In the genomic region with DNA sequence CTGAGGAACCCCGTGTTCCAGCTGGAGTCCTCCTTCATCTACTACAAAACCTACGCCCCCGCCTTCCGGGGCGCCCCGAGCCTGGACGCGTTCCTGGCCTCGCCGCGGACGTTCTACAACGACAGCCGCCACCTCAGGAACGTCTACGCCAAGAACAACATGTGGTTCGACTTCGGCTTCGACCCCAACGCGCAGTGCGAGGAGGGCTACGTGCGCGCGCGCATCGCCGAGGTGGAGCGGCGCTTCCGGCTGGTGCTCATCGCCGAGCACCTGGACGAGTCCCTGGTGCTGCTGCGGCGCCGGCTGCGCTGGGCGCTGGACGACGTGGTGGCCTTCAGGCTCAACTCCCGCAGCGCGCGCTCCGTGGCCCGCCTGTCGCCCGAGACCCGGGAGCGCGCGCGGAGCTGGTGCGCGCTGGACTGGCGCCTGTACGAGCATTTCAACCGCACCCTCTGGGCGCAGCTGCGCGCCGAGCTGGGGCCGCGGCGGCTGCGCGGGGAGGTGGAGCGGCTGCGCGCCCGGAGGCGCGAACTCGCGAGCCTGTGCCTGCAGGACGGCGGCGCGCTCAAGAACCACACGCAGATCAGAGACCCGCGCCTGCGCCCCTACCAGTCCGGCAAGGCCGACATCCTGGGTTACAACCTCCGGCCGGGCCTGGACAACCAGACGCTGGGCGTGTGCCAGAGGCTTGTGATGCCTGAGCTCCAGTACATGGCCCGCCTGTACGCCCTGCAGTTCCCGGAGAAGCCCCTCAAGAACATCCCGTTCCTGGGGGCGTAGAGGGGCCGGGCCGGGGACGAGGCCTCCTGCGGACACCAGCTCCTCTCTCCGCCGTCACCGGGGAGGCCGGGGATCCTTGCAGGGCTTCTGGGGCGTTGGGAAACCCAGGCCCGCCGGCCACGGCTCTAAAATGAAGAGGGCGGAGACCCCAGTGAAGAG, we compare ENCODE assay signal across 8 cellular contexts. TPM values are rescaled to one million over a fixed set of nuclear protein-coding genes. Genes with fewer than 3 reads are reported as not detected.
A peak's percentile ranks its signal among the peaks of the same experiment; 100 is the strongest.
DNase-seq lines count a peak whose midpoint lies in the region; ATAC-seq and TF ChIP-seq lines count a peak whose summit lies in the region.

No MANE protein-coding gene starts in this region.

- H4K91ac ChIP-seq in IMR-90 (ENCODE audit: insufficient read depth, low read depth, low read length), result no peak overlapping the region

- no peaks in the 10 kb centered on the region for H3K79me1 ChIP-seq in IMR-90 (ENCODE audit: low read depth in 1 of 2, low read length in 2 of 2)

- H3K9me3 ChIP-seq in IMR-90 (ENCODE audit: control insufficient read depth, insufficient read depth, low read length) (no peaks in the 10 kb centered on the region), mucosa of rectum (ENCODE audit: control insufficient read depth in 2 of 2, low read length in 2 of 2) (no peaks in the 10 kb centered on the region), thymus (ENCODE audit: control insufficient read depth) (no peaks in the 10 kb centered on the region)

- no peak for TF ChIP-seq CTCF in GM10266 (IDR thresholded peaks at IDR 0.05; ENCODE audit: control insufficient read depth, insufficient read depth, low read depth, missing control alignments)
- TF ChIP-seq CTCF in IMR-90 (conservative IDR thresholded peaks at IDR 0.05; ENCODE audit: low read depth, low read length), result no peak
- TF ChIP-seq CTCF in epithelial cell of esophagus (IDR thresholded peaks at IDR 0.05; ENCODE audit: insufficient read depth, low read depth, low read length, missing control alignments), result no peak

- no peak overlapping the region for H2AK5ac ChIP-seq in IMR-90 (ENCODE audit: low read depth, low read length)

- H3K36me3 ChIP-seq in IMR-90 (ENCODE audit: control insufficient read depth, insufficient read depth, low read length) (no peaks in the 10 kb centered on the region), mucosa of rectum (ENCODE audit: control insufficient read depth in 2 of 2, insufficient read depth in 2 of 2, low read length in 2 of 2) (peaks cover 6 to 8% of the 10 kb centered on the region in 2 donors), thymus (ENCODE audit: control insufficient read depth, insufficient read depth) (no peaks in the 10 kb centered on the region)

- H2BK120ac ChIP-seq in IMR-90 (ENCODE audit: low read depth, low read length), result no peak overlapping the region

- in situ Hi-C loops in IMR-90 (cut with MboI; ENCODE audit: low sequenced_read_pairs), result no loop called here

- H2AFZ ChIP-seq in IMR-90 (replicated peaks; ENCODE audit: low read length, poor library complexity), result peak overlapping the region; percentile 75

- CTCF ChIA-PET in IMR-90 (lab: Yijun Ruan, JAX), result no interaction called here

- H2BK15ac ChIP-seq in IMR-90 (ENCODE audit: low read depth, low read length), result no peak overlapping the region

- ATAC-seq in IMR-90 (ENCODE audit: low read depth), result peak; percentile 84
- no peak for ATAC-seq in HG03159 (IDR thresholded peaks at IDR 0.05; ENCODE audit: unreplicated experiment)
- no peak for ATAC-seq in GM18505 (IDR thresholded peaks at IDR 0.05; ENCODE audit: unreplicated experiment)

- peaks cover 6% of the 10 kb centered on the region; the same call in 1 of the 2 replicates for H3K4me1 ChIP-seq in IMR-90 (ENCODE audit: control insufficient read depth, insufficient read depth, low read length)
- H3K4me1 ChIP-seq in mucosa of rectum (ENCODE audit: control insufficient read depth in 2 of 2, insufficient read depth in 2 of 2, low read length in 2 of 2), result peaks cover 17 to 30% of the 10 kb centered on the region in 2 donors
- peaks cover 16% of the 10 kb centered on the region for H3K4me1 ChIP-seq in thymus (ENCODE audit: control insufficient read depth, insufficient read depth, low read length)

- DNase-seq in GM10266 (ENCODE audit: extremely low spot score) (peak; percentile 77), IMR-90 (peak; percentile 31), epithelial cell of esophagus (ENCODE audit: low read depth) (peak; percentile 53)
- peak; percentile 56 to 59 for DNase-seq in activated CD4-positive, alpha-beta T cell treated with anti-CD3 and anti-CD28 coated beads, Interleukin-2, amount 50 U/mL, for 48 hours

- WGBS in IMR-90 (ENCODE audit: extremely low coverage in 2 of 2, insufficient read length in 1 of 2), 2 experiments, result 3% methylated on average over 74 of the region's 109 CpGs; no CpG with 5 or more reads in 1 of the 2 experiments
- WGBS in thymus, result 3% methylated on average over 109 of the region's 109 CpGs

- no peak overlapping the region for H2BK20ac ChIP-seq in IMR-90 (ENCODE audit: low read depth, low read length)

- H3K9ac ChIP-seq in IMR-90 (ENCODE audit: low read depth, low read length), result no peak overlapping the region
- peak overlapping the region in 1 of 2 donors; percentile 5 for H3K9ac ChIP-seq in mucosa of rectum (ENCODE audit: low read depth in 1 of 2, low read length in 2 of 2)

- H3K4me3 ChIP-seq in IMR-90 (ENCODE audit: insufficient read depth, low read depth, low read length) (peak overlapping the region; percentile 44), epithelial cell of esophagus (ENCODE audit: low read length) (peak overlapping the region; percentile 32), mucosa of rectum (ENCODE audit: low read length in 2 of 2) (peak overlapping the region; percentile 37 to 50), thymus (ENCODE audit: low read length) (peak overlapping the region; percentile 63)

- H4K8ac ChIP-seq in IMR-90 (ENCODE audit: low read depth in 2 of 2, low read length in 2 of 2), result no peak overlapping the region

- no peak overlapping the region for H2AK9ac ChIP-seq in IMR-90 (replicated peaks; ENCODE audit: low read depth, low read length, poor library complexity)

- no peak for TF ChIP-seq RAD21 in IMR-90 (IDR thresholded peaks at IDR 0.05; ENCODE audit: low read length)

- peak overlapping the region; percentile 65 for H3K4me2 ChIP-seq in IMR-90 (ENCODE audit: low read depth, low read length)

- H4K5ac ChIP-seq in IMR-90 (ENCODE audit: low read depth, low read length), result no peak overlapping the region

- peaks cover 28% of the 10 kb centered on the region for H3K27me3 ChIP-seq in IMR-90 (ENCODE audit: control insufficient read depth, insufficient read depth, low read length)
- H3K27me3 ChIP-seq in mucosa of rectum (ENCODE audit: control insufficient read depth in 2 of 2, insufficient read depth in 2 of 2, low read length in 2 of 2), result peaks cover 3 to 5% of the 10 kb centered on the region in 2 donors
- H3K27me3 ChIP-seq in thymus (ENCODE audit: control insufficient read depth, insufficient read depth), result peaks cover 2% of the 10 kb centered on the region

- H3K27ac ChIP-seq in IMR-90 (ENCODE audit: insufficient read depth, low read length) (no peak overlapping the region), mucosa of rectum (ENCODE audit: low read depth in 2 of 2, low read length in 2 of 2) (no peak overlapping the region), thymus (ENCODE audit: low read depth) (peak overlapping the region; percentile 52)

- H3K18ac ChIP-seq in IMR-90 (ENCODE audit: low read depth, low read length), result no peak overlapping the region

- no peak overlapping the region for H3K56ac ChIP-seq in IMR-90 (ENCODE audit: extremely low read depth, insufficient read depth, low read length)

- no peak overlapping the region for H2BK5ac ChIP-seq in IMR-90 (ENCODE audit: low read depth, low read length, poor library complexity, severe bottlenecking)

- BruUV-seq in IMR-90 (replicated peaks; lab: Mats Ljungman, UMichigan), result no TSS peak

- H3K23ac ChIP-seq in IMR-90 (ENCODE audit: low read depth, low read length), result no peak overlapping the region

- no peaks in the 10 kb centered on the region; the same call in 1 of the 2 replicates for H3K9me1 ChIP-seq in IMR-90 (ENCODE audit: insufficient read depth, low read length)

- H4K20me1 ChIP-seq in IMR-90 (ENCODE audit: insufficient read depth, low read length), result no peaks in the 10 kb centered on the region

- H3K14ac ChIP-seq in IMR-90 (replicated peaks; ENCODE audit: low read depth, low read length), result no peak overlapping the region

- dilution Hi-C loops in IMR-90 (cut with HindIII; ENCODE audit: low sequenced_read_pairs, unreplicated experiment), result no loop called here

- TF ChIP-seq POLR2A in IMR-90 (IDR thresholded peaks at IDR 0.05; ENCODE audit: low read depth, low read length) (no peak), GM18505 (IDR thresholded peaks at IDR 0.05; ENCODE audit: borderline replicate concordance, extremely low read depth, insufficient read depth, insufficient read length) (no peak)

- POLR2A ChIA-PET in IMR-90 (lab: Charles Lee; ENCODE audit: unreplicated experiment), result no interaction called here

- intact Hi-C loops in IMR-90 (cut with micrococcal nuclease), result no loop called here

- H3K4ac ChIP-seq in IMR-90 (ENCODE audit: low read depth, low read length), result no peak overlapping the region

TF ChIP-seq in IMR-90, 13 proteins besides CTCF, POLR2A, EP300 and RAD21 (continues in another document):
- no peak for TF ChIP-seq MAFK (IDR thresholded peaks at IDR 0.05; ENCODE audit: low read depth, low read length)
- no peak for TF ChIP-seq NFE2L2 (IDR thresholded peaks at IDR 0.05; ENCODE audit: low read depth, low read length)
- TF ChIP-seq CEBPB (IDR thresholded peaks at IDR 0.05; ENCODE audit: low read depth, low read length), result no peak
- TF ChIP-seq RFX5 (IDR thresholded peaks at IDR 0.05; ENCODE audit: low read depth, low read length), result no peak
- TF ChIP-seq MXI1 (IDR thresholded peaks at IDR 0.05; ENCODE audit: borderline replicate concordance, low read depth, low read length), result no peak
- TF ChIP-seq, protein P1, sequence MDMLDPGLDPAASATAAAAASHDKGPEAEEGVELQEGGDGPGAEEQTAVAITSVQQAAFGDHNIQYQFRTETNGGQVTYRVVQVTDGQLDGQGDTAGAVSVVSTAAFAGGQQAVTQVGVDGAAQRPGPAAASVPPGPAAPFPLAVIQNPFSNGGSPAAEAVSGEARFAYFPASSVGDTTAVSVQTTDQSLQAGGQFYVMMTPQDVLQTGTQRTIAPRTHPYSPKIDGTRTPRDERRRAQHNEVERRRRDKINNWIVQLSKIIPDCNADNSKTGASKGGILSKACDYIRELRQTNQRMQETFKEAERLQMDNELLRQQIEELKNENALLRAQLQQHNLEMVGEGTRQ (IDR thresholded peaks at IDR 0.05; ENCODE audit: low read depth, low read length), result no peak

RNA-seq across cellular contexts. Expression of a gene that starts 5.3 kb away (rescaled TPM):
- total RNA-seq in IMR-90 (2012; rRNA removed), result not detected in 2 replicates
- polyA plus RNA-seq in IMR-90 (2012; rRNA removed) (not detected in 2 replicates), thymus (1.1 TPM)
- not detected in 2 replicates for polyA plus RNA-seq in IMR-90 (2012; cell fraction: cytosol; rRNA removed)
- 0.07 TPM in 2 replicates for polyA plus RNA-seq in IMR-90 (2012; cell fraction: nucleus; rRNA removed; ENCODE audit: low replicate concordance)

RNA-seq across cellular contexts. Expression of a gene that starts 27.0 kb away (rescaled TPM):
- not detected in 2 replicates for total RNA-seq in IMR-90 (2012; rRNA removed)
- polyA plus RNA-seq in IMR-90 (2012; rRNA removed) (0.07 TPM in 1 of 2 replicates, not detected in the other), thymus (0.02 TPM)
- 0.10 TPM in 1 of 2 replicates, not detected in the other for polyA plus RNA-seq in IMR-90 (2012; cell fraction: cytosol; rRNA removed)
- polyA plus RNA-seq in IMR-90 (2012; cell fraction: nucleus; rRNA removed; ENCODE audit: low replicate concordance), result 0.26 and 0.51 TPM in 2 replicates

RNA-seq across cellular contexts. Expression of a gene that starts 55.0 kb away (rescaled TPM):
- not detected in 2 replicates for total RNA-seq in IMR-90 (2012; rRNA removed)
- polyA plus RNA-seq in IMR-90 (2012; rRNA removed) (not detected in 2 replicates), thymus (12.7 TPM)
- not detected in 2 replicates for polyA plus RNA-seq in IMR-90 (2012; cell fraction: cytosol; rRNA removed)
- polyA plus RNA-seq in IMR-90 (2012; cell fraction: nucleus; rRNA removed; ENCODE audit: low replicate concordance), result not detected in 2 replicates

Comparison
In these comparisons a context has a peak if more than half of its experiments do, and no peak if none do; other contexts are left out.
1. RNA of a gene that starts 55.0 kb away (polyA plus RNA-seq): 12.7 TPM in thymus (single experiment); not detected in IMR-90; every median in the first group is over 10 times any median in the second.
2. Peak in every context shown above with its lines, with median percentiles within 50 percentile points of each other: DNase-seq and H3K4me3 ChIP-seq.